Comparison of ENCODE assay signal across 11 cellular contexts in the genomic region with DNA sequence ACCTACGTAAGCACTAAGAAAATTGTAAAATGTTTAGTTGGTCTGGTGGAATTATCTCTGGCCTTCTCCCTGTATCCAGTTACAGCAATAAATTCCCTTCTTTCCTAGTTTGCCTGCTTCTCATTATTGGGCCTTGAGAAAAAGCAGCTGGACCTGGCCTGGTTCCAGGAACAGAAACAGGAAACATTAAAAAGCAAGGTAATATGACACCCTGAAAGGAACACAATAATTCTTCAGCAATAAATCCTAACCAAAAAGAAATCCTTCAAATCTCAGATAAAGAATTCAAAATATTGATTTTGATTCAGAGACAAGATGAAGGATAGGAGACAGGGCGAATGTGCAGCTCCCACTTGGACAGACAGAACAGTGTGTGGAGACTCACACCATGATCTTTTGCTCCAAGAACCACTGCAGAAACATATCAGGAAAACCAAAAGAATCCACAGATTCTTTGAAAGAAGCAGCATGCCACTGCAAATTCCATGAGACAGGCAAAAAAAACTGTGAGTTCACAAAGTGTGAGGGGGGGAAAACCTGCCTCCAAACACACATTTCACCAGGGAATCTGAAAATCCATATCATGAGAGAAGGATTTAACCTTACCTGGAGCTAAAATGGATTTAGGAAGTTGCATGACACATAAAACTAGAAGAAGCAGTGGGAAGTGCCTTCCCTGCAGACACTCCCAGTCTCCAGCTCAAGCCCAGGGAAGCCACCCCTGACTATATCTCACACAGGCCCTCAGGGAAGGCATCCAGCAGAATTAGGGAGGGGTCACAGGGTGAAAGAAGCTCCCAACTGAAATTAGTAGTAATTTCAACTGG. TPM values are rescaled to one million over a fixed set of nuclear protein-coding genes. Genes with fewer than 3 reads are reported as not detected.
DNase-seq lines count a peak whose midpoint lies in the region; ATAC-seq, FAIRE-seq and TF ChIP-seq lines count a peak whose summit lies in the region.
"Had no signal": no experiment of that assay in that cellular context is flagged by ENCODE, and none has a peak within 500 bp of the region (broad histone marks: within the 10 kb centered on the region; RNA-seq: fewer than 3 reads in every experiment).

No MANE protein-coding gene starts in this region.

- H3K27me3 Mint-ChIP-seq in chondrocyte (ENCODE audit: low read depth), result peaks cover 3% of the 10 kb centered on the region

- peaks cover 5% of the 10 kb centered on the region for H3K9me3 ChIP-seq in trophoblast cell (ENCODE audit: insufficient read depth, low read depth, low read length)
- peaks cover 0 to 15% (median 10%) of the 10 kb centered on the region in 3 donors for H3K9me3 ChIP-seq in tibial artery
- peaks cover 0 to 9% (median 0%) of the 10 kb centered on the region in 4 donors for H3K9me3 ChIP-seq in upper lobe of left lung

- H3K18ac ChIP-seq in trophoblast cell (ENCODE audit: low read length), result no peak overlapping the region

- no peak overlapping the region for H3K23ac ChIP-seq in trophoblast cell (ENCODE audit: low read length)

- no peak overlapping the region for H4K12ac ChIP-seq in trophoblast cell (ENCODE audit: low read depth, low read length)

- H3K36me3 ChIP-seq in trophoblast cell (ENCODE audit: control insufficient read depth in 1 of 2, insufficient read depth in 2 of 2, low read length in 2 of 2) (no peaks in the 10 kb centered on the region), tibial artery (no peaks in the 10 kb centered on the region), upper lobe of left lung (no peaks in the 10 kb centered on the region)

- H3K27ac ChIP-seq in trophoblast cell (ENCODE audit: low read depth, low read length) (peak overlapping the region; percentile 43), tibial artery (no peak overlapping the region), upper lobe of left lung (no peak overlapping the region)

- no peak overlapping the region for H3K9ac ChIP-seq in trophoblast cell (ENCODE audit: low read length)

- peaks cover 10% of the 10 kb centered on the region for H3K9me3 Mint-ChIP-seq in chondrocyte (ENCODE audit: low read depth)

- H2BK5ac ChIP-seq in trophoblast cell (ENCODE audit: low read depth, low read length, poor library complexity), result no peak overlapping the region

- no peak overlapping the region for H3K14ac ChIP-seq in trophoblast cell (ENCODE audit: low read length)

- H3K4me1 ChIP-seq in trophoblast cell (ENCODE audit: control insufficient read depth in 1 of 2, insufficient read depth in 2 of 2, low read length in 2 of 2) (peaks cover 0 to 6% of the 10 kb centered on the region in 2 experiments), tibial artery (no peaks in the 10 kb centered on the region), upper lobe of left lung (no peaks in the 10 kb centered on the region)

- no peak for DNase-seq in GM12891 (ENCODE audit: insufficient read length, low spot score)
- DNase-seq in NCI-H2227 treated with DMSO at 0.1 percent for 48 hours (lab: John Stamatoyannopoulos, UW), result peak; percentile 1
- no peak for DNase-seq in chondrocyte (ENCODE audit: low spot score)
- no peak for DNase-seq in trophoblast cell
- no peak for DNase-seq in tibial artery
- DNase-seq in activated effector memory CD4-positive, alpha-beta T cell treated with anti-CD3 and anti-CD28 coated beads, Interleukin-2, amount 50 U/mL, for 16 hours, result no peak
- DNase-seq in frontal cortex (ENCODE audit: low spot score in 2 of 2), result no peak
- no peak for DNase-seq in upper lobe of left lung
- DNase-seq: amygdala, kidney glomerular epithelial cell had no signal

- H2AK5ac ChIP-seq in trophoblast cell (ENCODE audit: low read length), result no peak overlapping the region

- H3K79me2 ChIP-seq in trophoblast cell (ENCODE audit: control insufficient read depth, insufficient read depth, low read length, poor library complexity), result no peaks in the 10 kb centered on the region

- TF ChIP-seq POLR2A in GM12891 (IDR thresholded peaks at IDR 0.05; ENCODE audit: low read depth, low read length) (no peak), upper lobe of left lung (IDR thresholded peaks at IDR 0.05) (no peak)

- H3K36me3 Mint-ChIP-seq in chondrocyte (ENCODE audit: low read depth), result no peaks in the 10 kb centered on the region

- H3K4me3 ChIP-seq in trophoblast cell (ENCODE audit: low read depth, low read length) (no peak overlapping the region), tibial artery (no peak overlapping the region), upper lobe of left lung (no peak overlapping the region)

- intact Hi-C loops in tibial artery (cut with DNase I; ENCODE audit: low total_unique reads), result no loop called here

- peak overlapping the region; percentile 70 for H3K27ac Mint-ChIP-seq in chondrocyte (ENCODE audit: unreplicated experiment)

- no peak overlapping the region for H2AFZ ChIP-seq in trophoblast cell (ENCODE audit: insufficient read depth, low read length, poor library complexity)

- peak overlapping the region; percentile 7 for H3K4me2 ChIP-seq in trophoblast cell (ENCODE audit: low read length)

- no peak overlapping the region for H4K8ac ChIP-seq in trophoblast cell (ENCODE audit: low read depth, low read length)

- FAIRE-seq in GM12891 (lab: Jason Lieb, UNC), result peak; percentile 5
- no peak for FAIRE-seq in frontal cortex (lab: Jason Lieb, UNC)

- H3K27me3 ChIP-seq in trophoblast cell (ENCODE audit: insufficient read depth, low read length) (no peaks in the 10 kb centered on the region), tibial artery (no peaks in the 10 kb centered on the region), upper lobe of left lung (no peaks in the 10 kb centered on the region)

- no peak for ATAC-seq in upper lobe of left lung (ENCODE audit: low FRiP score in 2 of 2)
- ATAC-seq: HCT116 had no signal

- no peak for TF ChIP-seq CTCF in chondrocyte (IDR thresholded peaks at IDR 0.05)
- no peak for TF ChIP-seq CTCF in tibial artery (IDR thresholded peaks at IDR 0.05)
- TF ChIP-seq CTCF in upper lobe of left lung (IDR thresholded peaks at IDR 0.05), result no peak

- no peak overlapping the region for H3K4ac ChIP-seq in trophoblast cell (ENCODE audit: low read depth, low read length)

- no CpG with 5 or more reads among the region's 2 CpGs for WGBS in trophoblast cell (ENCODE audit: extremely low coverage, insufficient coverage, insufficient read length)
- 60 to 68% methylated on average over 2 of the region's 2 CpGs for WGBS in upper lobe of left lung, 2 donors

- no peak overlapping the region for H2BK12ac ChIP-seq in trophoblast cell (ENCODE audit: low read length)

- H3K4me1 Mint-ChIP-seq in chondrocyte (ENCODE audit: low read depth), result peaks cover 32% of the 10 kb centered on the region

- no peaks in the 10 kb centered on the region for H3K79me1 ChIP-seq in trophoblast cell (ENCODE audit: low read length)

- no peak overlapping the region for H3K4me3 Mint-ChIP-seq in chondrocyte (ENCODE audit: unreplicated experiment)

- H2BK120ac ChIP-seq in trophoblast cell (ENCODE audit: insufficient read depth, low read length, poor library complexity), result no peak overlapping the region

- TF ChIP-seq EP300 in upper lobe of left lung (IDR thresholded peaks at IDR 0.05), result no peak

- no peak overlapping the region for H4K91ac ChIP-seq in trophoblast cell (ENCODE audit: low read depth, low read length)

TF ChIP-seq in GM12891, 5 proteins besides CTCF, POLR2A, EP300 and RAD21:
- TF ChIP-seq PAX5 (IDR thresholded peaks at IDR 0.05; ENCODE audit: insufficient read depth, low read length, severe bottlenecking), result no peak
- no peak for TF ChIP-seq POU2F2 (IDR thresholded peaks at IDR 0.05; ENCODE audit: low read depth, low read length)
- no peak for TF ChIP-seq SPI1 (IDR thresholded peaks at IDR 0.05; ENCODE audit: low read depth, low read length)

RNA-seq across cellular contexts. Expression of a gene that starts 28.9 kb away (rescaled TPM):
- polyA plus RNA-seq in GM12891 (2012; ENCODE audit: low read depth, missing spikeins), result 0.78 TPM
- 0.25 TPM in 1 of 3 replicates, not detected in the others for total RNA-seq in chondrocyte
- polyA plus RNA-seq in trophoblast cell (2013), result 49.6 and 56.7 TPM in 2 replicates
- not detected for total RNA-seq in frontal cortex
- total RNA-seq in upper lobe of left lung, result 100 to 1,000 TPM in 4 of 6 donors, 10 to 100 TPM in 2; 52.8 to 168 (median 115) TPM

RNA-seq across cellular contexts. Expression of a gene that starts 29.4 kb away (rescaled TPM):
- 0.06 TPM for polyA plus RNA-seq in GM12891 (2012; ENCODE audit: low read depth, missing spikeins)
- total RNA-seq in chondrocyte (not detected in 3 replicates), frontal cortex (not detected), upper lobe of left lung (not detected)
- not detected in 2 replicates for polyA plus RNA-seq in trophoblast cell (2013)

RNA-seq across cellular contexts. Expression of a gene that starts 56.6 kb away (rescaled TPM):
- 4.2 TPM for polyA plus RNA-seq in GM12891 (2012; ENCODE audit: low read depth, missing spikeins)
- total RNA-seq in chondrocyte (not detected in 3 replicates), frontal cortex (under 0.01 TPM), upper lobe of left lung (1 to 10 TPM in 4 of 6 donors, under 1 TPM in 1, not detected in 1; 0.67 to 2.3 (median 1.5) TPM)
- 5.4 and 5.8 TPM in 2 replicates for polyA plus RNA-seq in trophoblast cell (2013)

Comparison
In these comparisons a context has a peak if more than half of its experiments do, and no peak if none do; other contexts are left out.
1. RNA of a gene that starts 28.9 kb away (total RNA-seq): 52.8 to 168 TPM in upper lobe of left lung; 0.25 TPM in chondrocyte and not detected in frontal cortex (single experiment); every median in the first group is over 10 times any median in the second.